16 cellular contexts compared by ENCODE assay signal in the genomic region with DNA sequence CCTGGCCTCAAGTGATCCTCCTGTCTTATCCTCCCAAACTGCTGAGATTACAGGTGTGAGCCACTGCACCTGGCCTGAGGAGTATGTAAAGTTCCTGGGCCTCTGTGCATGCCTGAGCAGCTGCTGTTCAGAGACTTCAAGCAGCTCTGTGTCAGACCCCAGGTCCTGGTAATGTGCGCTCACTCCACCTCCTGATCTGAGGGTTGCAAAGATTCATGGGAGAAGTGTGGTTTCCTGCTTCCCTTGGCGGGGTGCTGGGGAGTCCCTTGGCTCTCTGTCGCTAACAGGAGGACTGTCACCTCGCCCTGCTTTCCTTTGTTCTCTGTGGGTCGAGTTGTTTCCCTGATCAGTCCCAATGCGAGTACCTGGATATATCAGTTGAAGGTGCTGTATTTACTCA. TPM values are rescaled to one million over a fixed set of nuclear protein-coding genes. Genes with fewer than 3 reads are reported as not detected.
DNase-seq lines count a peak whose midpoint lies in the region; ATAC-seq and TF ChIP-seq lines count a peak whose summit lies in the region.
"Had no signal": no experiment of that assay in that cellular context is flagged by ENCODE, and none has a peak within 500 bp of the region (broad histone marks: within the 10 kb centered on the region; RNA-seq: fewer than 3 reads in every experiment).

No MANE protein-coding gene starts in this region.

- DNase-seq in NB4 (ENCODE audit: low read depth) (peak; percentile 7), NCI-H2227 treated with DMSO at 0.1 percent for 48 hours (lab: John Stamatoyannopoulos, UW) (no peak)
- peak; percentile 84 for DNase-seq in activated CD8-positive, alpha-beta memory T cell treated with anti-CD3 and anti-CD28 coated beads, Interleukin-2, amount 10 ng/mL, durations not matched to agents 7 days and 5 days
- peak; percentile 63 for DNase-seq in effector CD8-positive, alpha-beta T cell (lab: John Stamatoyannopoulos, UW)
- DNase-seq in stimulated activated CD8-positive, alpha-beta memory T cell treated with anti-CD3 and anti-CD28 coated beads, Interleukin-4, amount 100 ng/mL, for 24 hours (ENCODE audit: low read depth), result peak; percentile 24
- DNase-seq: Caco-2, GOT3, left ventricle myocardium superior, NCI-H146, posterior cingulate gyrus, SIG-M5 had no signal

- TF ChIP-seq CTCF in NB4 (IDR thresholded peaks at IDR 0.05; ENCODE audit: low read depth, low read length), result no peak

- peak overlapping the region; percentile 20 for H3K4me3 Mint-ChIP-seq in activated CD8-positive, alpha-beta memory T cell treated with anti-CD3 and anti-CD28 coated beads, Interleukin-2, amount 10 ng/mL, durations not matched to agents 7 days and 5 days
- H3K4me3 Mint-ChIP-seq: type B pancreatic cell had no signal

- TF ChIP-seq POLR2A in NB4 (IDR thresholded peaks at IDR 0.05; ENCODE audit: extremely low read depth, insufficient read length), result no peak

- peaks cover 25% of the 10 kb centered on the region for H3K4me1 Mint-ChIP-seq in activated CD8-positive, alpha-beta memory T cell treated with anti-CD3 and anti-CD28 coated beads, Interleukin-2, amount 10 ng/mL, durations not matched to agents 7 days and 5 days

- H3K4me3 ChIP-seq in NB4 (ENCODE audit: low read depth, low read length), result no peak overlapping the region

- H3K27ac Mint-ChIP-seq in activated CD8-positive, alpha-beta memory T cell treated with anti-CD3 and anti-CD28 coated beads, Interleukin-2, amount 10 ng/mL, durations not matched to agents 7 days and 5 days, result peak overlapping the region; percentile 67
- H3K27ac Mint-ChIP-seq: type B pancreatic cell had no signal

- CTCF ChIA-PET in activated CD8-positive, alpha-beta memory T cell treated with anti-CD3 and anti-CD28 coated beads, Interleukin-2, amount 10 ng/mL, durations not matched to agents 7 days and 5 days (lab: Charles Lee), result no interaction called here

- peaks cover 29% of the 10 kb centered on the region for H3K9me3 Mint-ChIP-seq in activated CD8-positive, alpha-beta memory T cell treated with anti-CD3 and anti-CD28 coated beads, Interleukin-2, amount 10 ng/mL, durations not matched to agents 7 days and 5 days (ENCODE audit: low read depth)

- peaks cover 2% of the 10 kb centered on the region for H3K27me3 Mint-ChIP-seq in activated CD8-positive, alpha-beta memory T cell treated with anti-CD3 and anti-CD28 coated beads, Interleukin-2, amount 10 ng/mL, durations not matched to agents 7 days and 5 days

- peaks cover 37% of the 10 kb centered on the region for H3K36me3 Mint-ChIP-seq in activated CD8-positive, alpha-beta memory T cell treated with anti-CD3 and anti-CD28 coated beads, Interleukin-2, amount 10 ng/mL, durations not matched to agents 7 days and 5 days
- H3K36me3 Mint-ChIP-seq: type B pancreatic cell had no signal

- peak; percentile 93 for ATAC-seq in activated CD8-positive, alpha-beta memory T cell treated with anti-CD3 and anti-CD28 coated beads, Interleukin-2, amount 10 ng/mL, durations not matched to agents 7 days and 5 days
- no peak for ATAC-seq in GM21528 (IDR thresholded peaks at IDR 0.05; ENCODE audit: low FRiP score, unreplicated experiment)
- no peak for ATAC-seq in HG03175 (IDR thresholded peaks at IDR 0.05; ENCODE audit: unreplicated experiment)
- ATAC-seq in HG02884 (IDR thresholded peaks at IDR 0.05; ENCODE audit: unreplicated experiment), result no peak
- ATAC-seq: left ventricle myocardium superior had no signal

RNA-seq across cellular contexts. Expression of a gene that starts 8.6 kb away (rescaled TPM):
- under 1 TPM in 1 of 2 experiments, not detected in 1; 0.42 TPM for total RNA-seq in activated CD8-positive, alpha-beta memory T cell treated with anti-CD3 and anti-CD28 coated beads, Interleukin-2, amount 10 ng/mL, durations not matched to agents 7 days and 5 days
- total RNA-seq: Caco-2, fibroblast of lung, left ventricle myocardium superior had no signal

RNA-seq across cellular contexts. Expression of a gene that starts 18.8 kb away (rescaled TPM):
- not detected for total RNA-seq in activated CD8-positive, alpha-beta memory T cell treated with anti-CD3 and anti-CD28 coated beads, Interleukin-2, amount 10 ng/mL, durations not matched to agents 7 days and 5 days
- total RNA-seq: Caco-2, fibroblast of lung, left ventricle myocardium superior had no signal

RNA-seq across cellular contexts. Expression of a gene that starts 56.0 kb away (rescaled TPM):
- total RNA-seq in activated CD8-positive, alpha-beta memory T cell treated with anti-CD3 and anti-CD28 coated beads, Interleukin-2, amount 10 ng/mL, durations not matched to agents 7 days and 5 days, result not detected
- total RNA-seq: Caco-2, fibroblast of lung, left ventricle myocardium superior had no signal
